1 cellular context compared by ENCODE assay signal in the genomic region with DNA sequence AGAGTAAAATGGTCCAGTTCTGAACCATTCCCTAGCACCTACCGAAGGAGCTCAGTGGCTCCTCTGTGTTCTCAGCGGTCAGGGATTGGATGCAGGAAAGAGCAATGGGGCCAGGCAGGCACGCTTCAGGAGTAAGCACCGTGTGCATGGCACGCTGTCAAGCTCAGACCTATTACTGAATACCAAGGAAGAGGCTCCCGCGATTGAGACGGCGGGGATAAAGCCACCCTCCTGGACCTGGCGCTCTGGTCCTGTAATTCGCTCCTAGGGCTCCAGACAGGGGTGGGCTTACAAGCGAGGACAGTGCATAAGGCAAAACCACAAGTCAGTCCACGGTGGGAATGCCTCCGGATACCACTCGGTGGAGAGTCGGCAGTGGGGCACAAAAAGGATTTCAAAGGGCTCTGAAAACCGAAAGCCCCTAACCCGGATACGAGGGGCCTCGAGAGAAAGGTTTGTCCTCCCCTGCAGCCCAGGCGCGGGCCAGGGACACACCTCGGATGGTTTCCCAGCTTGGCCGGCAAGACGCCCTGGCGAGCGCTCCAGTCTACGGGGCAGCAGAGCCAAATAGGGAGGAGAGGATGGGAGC.
TF ChIP-seq lines count a peak whose summit lies in the region.

No MANE protein-coding gene starts in this region.

TF ChIP-seq in GM12891, 5 proteins besides CTCF, POLR2A, EP300 and RAD21:
- TF ChIP-seq TAF1 (IDR thresholded peaks at IDR 0.05; ENCODE audit: low read depth, low read length) (no peak), SPI1 (IDR thresholded peaks at IDR 0.05; ENCODE audit: low read depth, low read length) (no peak), POLR2AphosphoS5 (IDR thresholded peaks at IDR 0.05; ENCODE audit: low read depth, low read length) (no peak)
